In the genomic region with DNA sequence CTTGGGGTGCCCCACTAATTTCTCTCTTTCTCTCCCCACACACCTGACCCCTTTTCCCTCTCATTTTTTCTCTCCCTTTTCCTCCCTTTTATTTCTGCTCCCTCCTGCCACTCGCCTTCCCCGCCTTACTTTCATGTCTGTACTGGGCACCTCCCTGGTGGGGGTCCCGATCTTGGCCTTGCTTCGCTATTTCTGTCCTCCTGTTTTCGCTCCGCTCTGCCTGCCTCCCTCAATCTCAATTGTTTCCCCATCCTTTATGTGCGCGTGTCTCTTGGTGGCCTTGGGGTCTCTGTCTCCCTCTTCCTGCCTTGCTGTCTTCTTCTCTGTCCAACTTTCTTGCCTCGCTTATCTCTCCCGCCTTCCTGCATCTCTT, we compare ENCODE assay signal across 10 cellular contexts. TPM values are rescaled to one million over a fixed set of nuclear protein-coding genes. Genes with fewer than 3 reads are reported as not detected.
DNase-seq lines count a peak whose midpoint lies in the region; ATAC-seq and TF ChIP-seq lines count a peak whose summit lies in the region.
"Had no signal": no experiment of that assay in that cellular context is flagged by ENCODE, and none has a peak within 500 bp of the region (broad histone marks: within the 10 kb centered on the region; RNA-seq: fewer than 3 reads in every experiment).

No MANE protein-coding gene starts in this region.

- H3K27me3 ChIP-seq in BLaER1 (peaks cover 75% of the 10 kb centered on the region), mesenchymal stem cell (ENCODE audit: control insufficient read depth in 1 of 2, insufficient read depth in 1 of 2, low read length in 2 of 2) (peaks cover 33 to 34% of the 10 kb centered on the region in 2 experiments)

- H3K4me3 ChIP-seq in BLaER1 (no peak overlapping the region), HFF-Myc (replicated peaks; ENCODE audit: low read depth, low read length) (peak overlapping the region; percentile 50), mesenchymal stem cell (ENCODE audit: insufficient read depth in 1 of 2, low read depth in 1 of 2, low read length in 2 of 2) (peak overlapping the region in 1 of 2 experiments; percentile 88)

- no peak overlapping the region for H2BK15ac ChIP-seq in mesenchymal stem cell (ENCODE audit: low read depth, poor library complexity, severe bottlenecking)

- H4K91ac ChIP-seq in mesenchymal stem cell (ENCODE audit: low read length), result no peak overlapping the region

- TF ChIP-seq CTCF in HFF-Myc (IDR thresholded peaks at IDR 0.05; ENCODE audit: low read depth, low read length, missing control alignments), result no peak

- no peak overlapping the region for H3K14ac ChIP-seq in mesenchymal stem cell (ENCODE audit: low read length in 2 of 2)

- no peak overlapping the region for H2BK5ac ChIP-seq in mesenchymal stem cell (ENCODE audit: low read depth, low read length, poor library complexity, severe bottlenecking)

- DNase-seq in HFF-Myc (ENCODE audit: extremely low read depth, low read depth) (no peak), mesenchymal stem cell (no peak), GM19240 (ENCODE audit: insufficient read length, low spot score) (no peak), NCI-H1092 treated with DMSO at 0.1 percent for 48 hours (lab: John Stamatoyannopoulos, UW) (no peak), ecto neural progenitor cell (ENCODE audit: low spot score) (no peak)
- no peak for DNase-seq in activated naive CD8-positive, alpha-beta T cell treated with anti-CD3 and anti-CD28 coated beads, Interleukin-2, amount 50 U/mL, for 24 hours
- DNase-seq: DMS79 treated with DMSO at 0.1 percent for 48 hours, NCI-H2107 had no signal

- H3K79me1 ChIP-seq in mesenchymal stem cell (replicated peaks; ENCODE audit: low read length, poor library complexity, severe bottlenecking), result peaks cover 3% of the 10 kb centered on the region

- no peaks in the 10 kb centered on the region for H4K20me1 ChIP-seq in BLaER1

- no peak overlapping the region for H3K27ac ChIP-seq in BLaER1
- no peak overlapping the region for H3K27ac ChIP-seq in mesenchymal stem cell (ENCODE audit: low read length, poor library complexity, severe bottlenecking)

- no peak overlapping the region for H3K9ac ChIP-seq in BLaER1
- peak overlapping the region; percentile 92 for H3K9ac ChIP-seq in mesenchymal stem cell (ENCODE audit: low read length)

- peak overlapping the region in 1 of 2 experiments; percentile 8 for H3K4ac ChIP-seq in mesenchymal stem cell (ENCODE audit: low read depth in 1 of 2, low read length in 2 of 2)

- peak overlapping the region; percentile 99; the same call in 1 of the 2 replicates for H3K4me2 ChIP-seq in BLaER1
- H3K4me2 ChIP-seq in mesenchymal stem cell (ENCODE audit: low read length, poor library complexity, severe bottlenecking), result no peak overlapping the region

- H3K27ac Mint-ChIP-seq in activated naive CD8-positive, alpha-beta T cell treated with anti-CD3 and anti-CD28 coated beads, Interleukin-2, amount 50 U/mL, for 24 hours, result peak overlapping the region; percentile 78

- no peak overlapping the region for H3K23ac ChIP-seq in mesenchymal stem cell (ENCODE audit: low read length in 2 of 2)

- peaks cover 5% of the 10 kb centered on the region for H3K9me3 Mint-ChIP-seq in activated naive CD8-positive, alpha-beta T cell treated with anti-CD3 and anti-CD28 coated beads, Interleukin-2, amount 50 U/mL, for 24 hours

- peak overlapping the region; percentile 97 for H4K8ac ChIP-seq in mesenchymal stem cell (ENCODE audit: low read length)

- no peak overlapping the region for H2AFZ ChIP-seq in mesenchymal stem cell (ENCODE audit: low read depth, low read length)

- H3K9me3 ChIP-seq in BLaER1 (peaks cover 13% of the 10 kb centered on the region; the same call in 1 of the 2 replicates), mesenchymal stem cell (ENCODE audit: control insufficient read depth, low read length) (no peaks in the 10 kb centered on the region)

- H3K18ac ChIP-seq in mesenchymal stem cell (ENCODE audit: low read depth in 1 of 2, low read length in 2 of 2), result no peak overlapping the region

- ATAC-seq in activated naive CD8-positive, alpha-beta T cell treated with anti-CD3 and anti-CD28 coated beads, Interleukin-2, amount 50 U/mL, for 24 hours, result no peak
- ATAC-seq in HG02981 (IDR thresholded peaks at IDR 0.05; ENCODE audit: unreplicated experiment), result no peak

- H2AK5ac ChIP-seq in mesenchymal stem cell (ENCODE audit: low read length, severe bottlenecking), result no peak overlapping the region

- H2BK12ac ChIP-seq in mesenchymal stem cell (ENCODE audit: low read length in 2 of 2), result no peak overlapping the region

- no peaks in the 10 kb centered on the region for H3K36me3 ChIP-seq in BLaER1
- no peaks in the 10 kb centered on the region for H3K36me3 ChIP-seq in mesenchymal stem cell (ENCODE audit: control insufficient read depth in 1 of 2, insufficient read depth in 2 of 2, low read depth in 1 of 2, low read length in 2 of 2)

- H3K4me1 ChIP-seq in BLaER1 (peaks cover 61% of the 10 kb centered on the region), mesenchymal stem cell (ENCODE audit: control insufficient read depth, insufficient read depth, low read depth, low read length) (peaks cover 36% of the 10 kb centered on the region)

- peaks cover 40% of the 10 kb centered on the region for H3K27me3 Mint-ChIP-seq in activated naive CD8-positive, alpha-beta T cell treated with anti-CD3 and anti-CD28 coated beads, Interleukin-2, amount 50 U/mL, for 24 hours

- H3K4me1 Mint-ChIP-seq in activated naive CD8-positive, alpha-beta T cell treated with anti-CD3 and anti-CD28 coated beads, Interleukin-2, amount 50 U/mL, for 24 hours, result peaks cover 36% of the 10 kb centered on the region

- no peak overlapping the region for H2BK120ac ChIP-seq in mesenchymal stem cell (ENCODE audit: low read depth, low read length)

- peak overlapping the region; percentile 87 for H3K4me3 Mint-ChIP-seq in activated naive CD8-positive, alpha-beta T cell treated with anti-CD3 and anti-CD28 coated beads, Interleukin-2, amount 50 U/mL, for 24 hours

- peaks cover 2% of the 10 kb centered on the region for H3K36me3 Mint-ChIP-seq in activated naive CD8-positive, alpha-beta T cell treated with anti-CD3 and anti-CD28 coated beads, Interleukin-2, amount 50 U/mL, for 24 hours (ENCODE audit: low read depth)

- 74% methylated on average over 10 of the region's 10 CpGs for WGBS in mesenchymal stem cell

RNA-seq across cellular contexts. Expression of gene GRIN2D, which starts 3.8 kb away (rescaled TPM):
- polyA plus RNA-seq in mesenchymal stem cell (2013, experiment 1 of 2), result 3.2 TPM
- polyA plus RNA-seq in mesenchymal stem cell (2013, experiment 2 of 2), result 2.7 TPM

RNA-seq across cellular contexts. Expression of gene KDELR1, which starts 5.9 kb away (rescaled TPM):
- 602 TPM for polyA plus RNA-seq in mesenchymal stem cell (2013, experiment 1 of 2)
- polyA plus RNA-seq in mesenchymal stem cell (2013, experiment 2 of 2), result 596 TPM

RNA-seq across cellular contexts. Expression of gene SYNGR4, which starts 33.1 kb away (rescaled TPM):
- not detected for polyA plus RNA-seq in mesenchymal stem cell (2013, experiment 1 of 2)
- not detected for polyA plus RNA-seq in mesenchymal stem cell (2013, experiment 2 of 2)

RNA-seq across cellular contexts. Expression of gene TMEM143, which starts 33.5 kb away (rescaled TPM):
- 3.7 TPM for polyA plus RNA-seq in mesenchymal stem cell (2013, experiment 1 of 2)
- polyA plus RNA-seq in mesenchymal stem cell (2013, experiment 2 of 2), result 3.8 TPM

RNA-seq across cellular contexts. Expression of gene GRWD1, which starts 48.5 kb away (rescaled TPM):
- 10.0 TPM for polyA plus RNA-seq in mesenchymal stem cell (2013, experiment 1 of 2)
- polyA plus RNA-seq in mesenchymal stem cell (2013, experiment 2 of 2), result 9.0 TPM
